ENCODE assay signal across 8 cellular contexts in the genomic region with DNA sequence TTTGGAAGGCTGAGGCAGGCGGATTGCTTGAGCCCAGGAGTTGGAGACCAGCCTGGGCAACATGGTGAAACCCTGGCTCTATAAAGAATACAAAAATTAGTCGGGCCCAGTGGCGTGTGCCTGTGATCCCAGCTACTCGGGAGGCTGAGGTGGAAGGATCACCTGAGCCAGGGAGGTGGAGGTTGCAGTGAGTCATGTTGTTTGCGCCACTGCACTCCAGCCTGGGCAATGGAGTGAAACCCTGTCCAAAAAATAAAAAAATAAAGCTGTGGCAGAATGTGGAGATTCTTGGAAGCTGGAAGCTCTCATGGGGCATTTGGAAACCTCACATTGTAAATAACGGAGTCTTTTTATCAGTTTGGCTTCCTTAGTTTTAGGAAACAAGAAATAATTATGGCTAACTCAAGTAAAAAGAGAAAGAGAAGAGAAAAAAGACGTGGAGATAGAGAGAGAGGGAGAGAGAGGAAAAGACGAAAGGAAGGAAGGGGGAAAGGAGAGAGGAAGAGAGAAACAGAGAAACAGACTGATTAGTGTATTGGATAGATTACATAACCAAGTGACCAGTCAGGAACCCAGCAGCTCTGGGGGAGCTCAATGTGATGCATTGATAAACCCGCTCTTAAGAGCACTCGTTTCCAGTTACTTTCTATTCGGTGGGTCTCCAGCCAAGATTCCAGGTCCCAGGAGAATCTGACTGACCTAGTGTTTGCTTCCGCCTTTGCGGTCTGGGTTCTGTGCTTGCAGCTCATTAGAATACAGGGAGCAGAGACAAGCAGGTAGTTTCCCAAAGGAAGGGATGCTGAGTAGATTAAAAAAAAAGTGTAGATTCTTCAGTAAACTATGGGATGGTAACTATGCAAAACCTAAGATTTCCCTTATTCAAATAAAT. TPM values are rescaled to one million over a fixed set of nuclear protein-coding genes. Genes with fewer than 3 reads are reported as not detected.
DNase-seq lines count a peak whose midpoint lies in the region; ATAC-seq, FAIRE-seq and TF ChIP-seq lines count a peak whose summit lies in the region.

No MANE protein-coding gene starts in this region.

- peak overlapping the region; percentile 94 for H2AFZ ChIP-seq in K562 (ENCODE audit: low read depth, low read length)

- peak; percentile 73 for FAIRE-seq in K562 (lab: Jason Lieb, UNC)

- peak overlapping the region; percentile 80 for H3K4me2 ChIP-seq in K562 (ENCODE audit: insufficient read depth, low read length)

- POLR2A ChIA-PET in K562 (lab: Yijun Ruan, JAX), result interaction anchor here (1.3 to 3.2 kb wide), 6 partner anchors 10 to 103 kb away, joined by 4 to 30 read pairs (median 6); partner anchors contain the start of genes DPY30 and SLC30A6

- no peak for TF ChIP-seq RAD21 in K562 (CRISPR knock-in tag; conservative IDR thresholded peaks at IDR 0.05 in 1 of 2, IDR thresholded peaks at IDR 0.05 in 1 of 2)

- H3K27ac ChIP-seq in K562 (ENCODE audit: extremely low read depth, low read depth, low read length), result peak overlapping the region; percentile 60
- peak overlapping the region; percentile 32 for H3K27ac ChIP-seq in skeletal muscle tissue (ENCODE audit: low read depth, low read length)

- 13% methylated on average over 13 of the region's 13 CpGs for WGBS in K562 (ENCODE audit: insufficient coverage, low coverage, missing lambda C conversion rate)

- CTCF ChIA-PET in K562 (lab: Yijun Ruan, JAX; ENCODE audit: low intra/inter-chr PET ratio), result no interaction called here

- no peak for TF ChIP-seq EP300 in K562 (IDR thresholded peaks at IDR 0.05; ENCODE audit: low read length)

- DNase-seq in AG08396 (ENCODE audit: low spot score), result peak; percentile 18
- DNase-seq in NCI-H748 (lab: John Stamatoyannopoulos, UW; ENCODE audit: unreplicated experiment), result peak; percentile 37
- DNase-seq in K562 (ENCODE audit: extremely low read depth in 1 of 4, low spot score in 3 of 4), result peak; percentile 37 to 80 (median 51)
- DNase-seq in iPS-NIHi11 (ENCODE audit: low spot score), result peak; percentile 29
- no peak for DNase-seq in activated CD8-positive, alpha-beta memory T cell treated with anti-CD3 and anti-CD28 coated beads, Interleukin-2, amount 50 U/mL, for 48 hours

- H3K4me1 ChIP-seq in K562 (replicated peaks in 1 of 2; ENCODE audit: control insufficient read depth in 2 of 2, insufficient read depth in 2 of 2, low read length in 2 of 2) (peaks cover 13 to 31% of the 10 kb centered on the region in 2 experiments; a peak in 4 of 5 replicates), skeletal muscle tissue (ENCODE audit: control insufficient read depth in 3 of 3, insufficient read depth in 3 of 3, low read length in 3 of 3) (peaks cover 2 to 11% (median 11%) of the 10 kb centered on the region in 3 donors)

- peak; percentile 7 for ATAC-seq in K562
- no peak for ATAC-seq in HG02588 (IDR thresholded peaks at IDR 0.05; ENCODE audit: unreplicated experiment)

- no peak for TF ChIP-seq POLR2A in K562 (conservative IDR thresholded peaks at IDR 0.05)

- no peaks in the 10 kb centered on the region for H3K9me3 ChIP-seq in K562 (replicated peaks; ENCODE audit: control insufficient read depth, insufficient read depth, low read depth, low read length)
- H3K9me3 ChIP-seq in skeletal muscle tissue (ENCODE audit: control insufficient read depth in 3 of 3, low read length in 3 of 3), result no peaks in the 10 kb centered on the region

- in situ Hi-C loops in K562 (cut with MboI), result no loop called here

- H3K9ac ChIP-seq in K562 (ENCODE audit: insufficient read depth in 1 of 2, low read depth in 2 of 2, low read length in 2 of 2) (peak overlapping the region; percentile 65 to 66), skeletal muscle tissue (ENCODE audit: low read depth in 1 of 3, low read length in 3 of 3) (peak overlapping the region in 2 of 3 donors; percentile 88 to 93)

- no TSS peak for BruUV-seq in K562 (replicated peaks; lab: Mats Ljungman, UMichigan)

- H3K27me3 ChIP-seq in K562 (ENCODE audit: control insufficient read depth in 2 of 2, insufficient read depth in 2 of 2, low read length in 2 of 2), result no peaks in the 10 kb centered on the region
- no peaks in the 10 kb centered on the region for H3K27me3 ChIP-seq in skeletal muscle tissue (ENCODE audit: control insufficient read depth in 3 of 3, insufficient read depth in 3 of 3, low read length in 3 of 3)

- peaks cover 3% of the 10 kb centered on the region; the same call in 2 of the 3 replicates for H3K36me3 ChIP-seq in K562 (ENCODE audit: control insufficient read depth, insufficient read depth, low read length)
- H3K36me3 ChIP-seq in skeletal muscle tissue (ENCODE audit: control insufficient read depth in 3 of 3, insufficient read depth in 3 of 3, low read length in 3 of 3), result no peaks in the 10 kb centered on the region

- peak overlapping the region; percentile 69 for H3K4me3 ChIP-seq in GM12875 (ENCODE audit: low read depth, low read length)
- peak overlapping the region; percentile 96 for H3K4me3 ChIP-seq in K562
- H3K4me3 ChIP-seq in skeletal muscle tissue (ENCODE audit: low read length in 3 of 3), result peak overlapping the region; percentile 76 to 96 (median 88)

- H3K9me1 ChIP-seq in K562 (ENCODE audit: control insufficient read depth, insufficient read depth, low read length), result no peaks in the 10 kb centered on the region

- no peaks in the 10 kb centered on the region for H4K20me1 ChIP-seq in K562 (replicated peaks; ENCODE audit: control insufficient read depth, insufficient read depth, low read length)

- intact Hi-C loops in K562 (cut with micrococcal nuclease), result loop anchor here (2.0 kb wide), 1 partner anchor 51 kb away; the partner anchor contains the start of gene MEMO1

- H3K79me2 ChIP-seq in K562 (ENCODE audit: control insufficient read depth, insufficient read depth, low read length), result peaks cover 18% of the 10 kb centered on the region

- TF ChIP-seq CTCF in GM12875 (IDR thresholded peaks at IDR 0.05; ENCODE audit: borderline replicate concordance, insufficient read depth, low read depth, low read length), result no peak
- no peak for TF ChIP-seq CTCF in K562 (IDR thresholded peaks at IDR 0.05 in 2 of 3, conservative IDR thresholded peaks at IDR 0.05 in 1 of 3; ENCODE audit: insufficient read depth in 2 of 3, low read depth in 1 of 3, low read length in 3 of 3)

RNA-seq across cellular contexts. Expression of gene SPAST, which starts 1.1 kb away (rescaled TPM):
- 24.1 and 45.8 TPM in 2 replicates for total RNA-seq in K562 (2011; cell fraction: chromatin; rRNA removed; ENCODE audit: low replicate concordance)
- 14.7 and 16.7 TPM in 2 replicates for total RNA-seq in K562 (2011; cell fraction: nucleolus; rRNA removed)
- total RNA-seq in K562 (2011; cell fraction: nucleoplasm; rRNA removed), result 30.6 and 42.1 TPM in 2 replicates
- total RNA-seq in K562 (2014; rRNA removed) (19.0 and 22.4 TPM in 2 replicates), K562 (2014; rRNA removed; fragmentation: Illumina TruSeq; extraction: Trizol) (28.8 and 33.7 TPM in 2 replicates), K562 (2015; rRNA removed; fragmentation: Illumina TruSeq; extraction: Trizol) (32.7 and 37.0 TPM in 2 replicates), K562 (2021) (25.2 and 25.8 TPM in 2 replicates), skeletal muscle tissue (39.7 TPM)
- polyA plus RNA-seq in K562 (2011; rRNA removed) (10.5 and 16.1 TPM in 2 replicates), K562 (2014; fragmentation: Illumina TruSeq; extraction: Trizol) (21.4 and 25.0 TPM in 2 replicates), K562 (2014; fragmentation: Nextera tagmentation; extraction: Ambion mirVana) (10 to 100 TPM in 1 of 2 experiments, 1 to 10 TPM in 1; 7.4 to 12.6 TPM), K562 (2014; rRNA removed) (11.7 and 13.4 TPM in 2 replicates)
- 3.7 and 5.3 TPM in 2 replicates for polyA plus RNA-seq in K562 (2011; cell fraction: cytosol; rRNA removed)
- 3.2 and 3.8 TPM in 2 replicates for polyA plus RNA-seq in K562 (2011; cell fraction: nucleus; rRNA removed)
- 8.8 and 11.8 TPM in 2 replicates for polyA plus RNA-seq in K562 (2012)
- 37.9 and 40.2 TPM in 2 replicates for polyA minus RNA-seq in K562 (2011; rRNA and poly(A)+ RNA removed)
- 16.5 and 22.9 TPM in 2 replicates for polyA minus RNA-seq in K562 (2011; cell fraction: cytosol; rRNA and poly(A)+ RNA removed)
- 7.4 and 9.0 TPM in 2 replicates for polyA minus RNA-seq in K562 (2011; cell fraction: nucleus; rRNA and poly(A)+ RNA removed)

RNA-seq across cellular contexts. Expression of gene DPY30, which starts 22.6 kb away (rescaled TPM):
- total RNA-seq in K562 (2011; cell fraction: chromatin; rRNA removed; ENCODE audit: low replicate concordance), result 19.2 and 30.9 TPM in 2 replicates
- total RNA-seq in K562 (2011; cell fraction: nucleolus; rRNA removed), result 14.9 and 18.3 TPM in 2 replicates
- total RNA-seq in K562 (2011; cell fraction: nucleoplasm; rRNA removed), result 21.5 and 21.8 TPM in 2 replicates
- 63.8 and 64.6 TPM in 2 replicates for total RNA-seq in K562 (2014; rRNA removed)
- 89.8 and 98.4 TPM in 2 replicates for total RNA-seq in K562 (2014; rRNA removed; fragmentation: Illumina TruSeq; extraction: Trizol)
- 87.1 and 90.1 TPM in 2 replicates for total RNA-seq in K562 (2015; rRNA removed; fragmentation: Illumina TruSeq; extraction: Trizol)
- total RNA-seq in K562 (2021), result 82.4 and 90.4 TPM in 2 replicates
- 104 and 152 TPM in 2 replicates for polyA plus RNA-seq in K562 (2011; rRNA removed)
- polyA plus RNA-seq in K562 (2011; cell fraction: cytosol; rRNA removed), result 55.3 and 80.4 TPM in 2 replicates
- 20.6 and 28.8 TPM in 2 replicates for polyA plus RNA-seq in K562 (2011; cell fraction: nucleus; rRNA removed)
- polyA plus RNA-seq in K562 (2012), result 81.3 and 139 TPM in 2 replicates
- polyA plus RNA-seq in K562 (2014; fragmentation: Illumina TruSeq; extraction: Trizol), result 101 and 116 TPM in 2 replicates
- 100 to 1,000 TPM; 375 to 402 TPM for polyA plus RNA-seq in K562 (2014; fragmentation: Nextera tagmentation; extraction: Ambion mirVana)
- polyA plus RNA-seq in K562 (2014; rRNA removed), result 132 and 135 TPM in 2 replicates
- polyA minus RNA-seq in K562 (2011; rRNA and poly(A)+ RNA removed), result 51.1 and 61.6 TPM in 2 replicates
- polyA minus RNA-seq in K562 (2011; cell fraction: cytosol; rRNA and poly(A)+ RNA removed), result 23.0 and 25.8 TPM in 2 replicates
- 8.5 and 12.7 TPM in 2 replicates for polyA minus RNA-seq in K562 (2011; cell fraction: nucleus; rRNA and poly(A)+ RNA removed)
- 25.1 TPM for total RNA-seq in skeletal muscle tissue

RNA-seq across cellular contexts. Expression of gene MEMO1, which starts 51.4 kb away (rescaled TPM):
- total RNA-seq in K562 (2011; cell fraction: chromatin; rRNA removed; ENCODE audit: low replicate concordance), result 58.5 and 60.1 TPM in 2 replicates
- total RNA-seq in K562 (2011; cell fraction: nucleolus; rRNA removed), result 16.2 and 20.9 TPM in 2 replicates
- total RNA-seq in K562 (2011; cell fraction: nucleoplasm; rRNA removed), result 34.3 and 66.6 TPM in 2 replicates
- 22.1 and 22.4 TPM in 2 replicates for total RNA-seq in K562 (2014; rRNA removed)
- 59.7 and 65.2 TPM in 2 replicates for total RNA-seq in K562 (2014; rRNA removed; fragmentation: Illumina TruSeq; extraction: Trizol)
- 59.7 and 61.2 TPM in 2 replicates for total RNA-seq in K562 (2015; rRNA removed; fragmentation: Illumina TruSeq; extraction: Trizol)
- 50.8 and 56.7 TPM in 2 replicates for total RNA-seq in K562 (2021)
- polyA plus RNA-seq in K562 (2011; rRNA removed), result 45.5 and 80.9 TPM in 2 replicates
- 33.0 and 43.8 TPM in 2 replicates for polyA plus RNA-seq in K562 (2011; cell fraction: cytosol; rRNA removed)
- polyA plus RNA-seq in K562 (2011; cell fraction: nucleus; rRNA removed), result 29.0 and 33.3 TPM in 2 replicates
- 49.2 and 51.7 TPM in 2 replicates for polyA plus RNA-seq in K562 (2012)
- 60.0 and 62.4 TPM in 2 replicates for polyA plus RNA-seq in K562 (2014; fragmentation: Illumina TruSeq; extraction: Trizol)
- polyA plus RNA-seq in K562 (2014; fragmentation: Nextera tagmentation; extraction: Ambion mirVana), result 10 to 100 TPM; 81.6 to 87.7 TPM
- polyA plus RNA-seq in K562 (2014; rRNA removed), result 46.0 and 59.1 TPM in 2 replicates
- 59.7 and 82.3 TPM in 2 replicates for polyA minus RNA-seq in K562 (2011; rRNA and poly(A)+ RNA removed)
- 18.9 and 39.7 TPM in 2 replicates for polyA minus RNA-seq in K562 (2011; cell fraction: cytosol; rRNA and poly(A)+ RNA removed)
- polyA minus RNA-seq in K562 (2011; cell fraction: nucleus; rRNA and poly(A)+ RNA removed), result 25.3 and 38.3 TPM in 2 replicates
- 43.8 TPM for total RNA-seq in skeletal muscle tissue
